8 cellular contexts compared by ENCODE assay signal in the genomic region with DNA sequence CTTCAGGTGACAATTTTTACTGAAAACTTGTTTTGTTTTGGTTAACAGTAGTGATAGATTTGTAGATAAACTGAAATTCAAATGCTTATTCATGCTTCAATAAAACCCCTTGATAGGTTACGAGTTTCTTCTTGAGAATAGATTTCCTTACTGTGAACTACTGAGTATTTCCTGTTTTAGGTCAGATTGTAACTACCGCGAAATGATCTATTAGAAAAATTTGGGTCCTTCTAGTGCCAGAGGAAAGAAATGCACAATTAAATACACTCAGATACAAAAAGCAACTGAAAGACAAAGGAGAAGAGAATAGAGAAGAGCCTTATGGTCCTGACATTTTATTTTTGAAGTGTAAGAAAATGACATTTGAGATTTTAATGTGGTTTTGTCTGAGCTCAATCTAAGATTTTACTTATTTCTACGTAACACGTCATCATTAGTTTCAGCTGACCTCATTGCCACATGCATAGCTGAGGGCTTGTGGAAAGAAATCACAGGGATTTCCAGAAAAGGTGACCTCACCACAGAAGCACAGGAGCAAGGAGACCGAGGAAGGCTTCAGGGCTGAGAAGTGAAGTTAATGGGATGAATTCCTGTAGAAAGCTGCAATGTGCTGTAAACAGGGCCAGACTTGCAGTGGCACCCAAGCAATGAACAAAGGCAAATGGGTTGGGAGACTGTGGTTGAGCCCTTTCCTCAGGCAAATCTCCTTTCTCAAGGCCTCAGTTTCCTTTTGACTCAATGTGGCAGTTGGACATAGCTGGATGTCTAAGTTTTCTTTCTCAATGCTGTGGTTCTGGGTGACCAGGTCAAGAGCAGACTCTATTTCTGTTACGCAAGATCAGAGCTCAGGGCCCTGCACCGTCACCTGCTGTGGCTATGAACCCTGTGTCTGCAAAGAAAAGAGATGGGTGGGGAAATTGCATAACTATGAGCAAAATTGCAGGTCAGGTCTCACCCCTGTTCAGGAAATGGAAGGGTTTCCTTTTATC.
A peak's percentile ranks its signal among the peaks of the same experiment; 100 is the strongest.
DNase-seq lines count a peak whose midpoint lies in the region; ATAC-seq and TF ChIP-seq lines count a peak whose summit lies in the region.

No MANE protein-coding gene starts in this region.

- 34% methylated on average over 8 of the region's 8 CpGs for WGBS in right lobe of liver (ENCODE audit: insufficient coverage, low coverage, low lambda C conversion rate, missing lambda C conversion rate)
- WGBS in H9 (ENCODE audit: extremely low coverage, insufficient read length, low lambda C conversion rate): no CpG with 5 or more reads among the region's 8 CpGs

- CTCF ChIA-PET in CD4-positive, alpha-beta memory T cell (lab: Charles Lee; ENCODE audit: partially characterized antibody): interaction anchor here (0.9 to 2.3 kb wide), 4 partner anchors 10 to 251 kb away, joined by 3 to 9 read pairs (median 4); partner anchors contain the start of gene TBL1XR1
- CTCF ChIA-PET in activated CD8-positive, alpha-beta T cell treated with anti-CD3 and anti-CD28 coated beads for 36 hours (lab: Charles Lee): interaction anchor here (0.8 to 1.4 kb wide), 4 partner anchors 19 to 89 kb away, joined by 3 to 4 read pairs (median 3); no protein-coding TSS in a partner anchor

- no peaks in the 10 kb centered on the region for H3K23me2 ChIP-seq in H9 (ENCODE audit: insufficient read length, low read depth, low read length, poor library complexity, severe bottlenecking)

- no peak overlapping the region for H3K56ac ChIP-seq in H9 (ENCODE audit: insufficient read length, low read depth, low read length)

- no peak overlapping the region for H2BK5ac ChIP-seq in H9 (ENCODE audit: insufficient read length, low read length)

- H2BK15ac ChIP-seq in H9 (ENCODE audit: low read depth, low read length): no peak overlapping the region

- no peak overlapping the region for H3K4me2 ChIP-seq in H9 (ENCODE audit: insufficient read depth, insufficient read length, low read length)

- DNase-seq in CD4-positive, alpha-beta memory T cell: peak; percentile 19 to 49 (median 23)
- peak; percentile 21 for DNase-seq in activated CD8-positive, alpha-beta T cell treated with anti-CD3 and anti-CD28 coated beads for 36 hours
- DNase-seq in right lobe of liver (peak; percentile 59 to 83 (median 80)), NCI-H524 (lab: John Stamatoyannopoulos, UW) (no peak), NCI-H2029 (lab: John Stamatoyannopoulos, UW) (no peak), H9 (no peak)

- no peaks in the 10 kb centered on the region for H3K9me3 ChIP-seq in CD4-positive, alpha-beta memory T cell (ENCODE audit: control insufficient read depth in 1 of 2, low read length in 2 of 2)
- no peaks in the 10 kb centered on the region for H3K9me3 ChIP-seq in right lobe of liver
- no peaks in the 10 kb centered on the region for H3K9me3 ChIP-seq in H9 (ENCODE audit: control insufficient read depth, low read depth, low read length)

- H4K8ac ChIP-seq in H9 (replicated peaks; ENCODE audit: insufficient read length, low read depth, low read length): no peak overlapping the region

- POLR2A ChIA-PET in CD4-positive, alpha-beta memory T cell (lab: Charles Lee; ENCODE audit: partially characterized antibody): interaction anchor here (0.6 to 3.6 kb wide), 13 partner anchors 15 to 397 kb away, joined by 3 to 19 read pairs (median 4); partner anchors contain the start of gene TBL1XR1
- POLR2A ChIA-PET in activated CD8-positive, alpha-beta T cell treated with anti-CD3 and anti-CD28 coated beads for 36 hours (lab: Charles Lee): interaction anchor here (0.8 kb wide), 1 partner anchor 41 kb away, joined by 3 read pairs; no protein-coding TSS in a partner anchor

- no peak overlapping the region for H3T11ph ChIP-seq in H9 (ENCODE audit: low read length)

- no peak overlapping the region for H4K5ac ChIP-seq in H9 (ENCODE audit: insufficient read length, low read depth, low read length)

- H3K4me1 Mint-ChIP-seq in CD4-positive, alpha-beta memory T cell: peaks cover 13 to 26% (median 19%) of the 10 kb centered on the region in 4 donors
- peaks cover 18% of the 10 kb centered on the region for H3K4me1 Mint-ChIP-seq in activated CD8-positive, alpha-beta T cell treated with anti-CD3 and anti-CD28 coated beads for 36 hours (ENCODE audit: low read depth)
- H3K4me1 Mint-ChIP-seq in H9: no peaks in the 10 kb centered on the region

- TF ChIP-seq CTCF in activated CD8-positive, alpha-beta T cell treated with anti-CD3 and anti-CD28 coated beads for 36 hours (IDR thresholded peaks at IDR 0.05): no peak
- TF ChIP-seq CTCF in right lobe of liver (IDR thresholded peaks at IDR 0.05) (no peak), H9 (conservative IDR thresholded peaks at IDR 0.05) (no peak)

- H3K4me3 Mint-ChIP-seq in CD4-positive, alpha-beta memory T cell: peak overlapping the region; percentile 26 to 84 (median 70)
- H3K4me3 Mint-ChIP-seq in activated CD8-positive, alpha-beta T cell treated with anti-CD3 and anti-CD28 coated beads for 36 hours: peak overlapping the region; percentile 32
- no peak overlapping the region for H3K4me3 Mint-ChIP-seq in H9

- H3K9me3 Mint-ChIP-seq in CD4-positive, alpha-beta memory T cell: no peaks in the 10 kb centered on the region
- no peaks in the 10 kb centered on the region for H3K9me3 Mint-ChIP-seq in activated CD8-positive, alpha-beta T cell treated with anti-CD3 and anti-CD28 coated beads for 36 hours
- H3K9me3 Mint-ChIP-seq in H9: no peaks in the 10 kb centered on the region

- H2AFZ ChIP-seq in H9 (ENCODE audit: low read length): no peak overlapping the region

- H2AK5ac ChIP-seq in H9 (ENCODE audit: insufficient read length, low read length): no peak overlapping the region

- H3K79me1 ChIP-seq in H9 (ENCODE audit: insufficient read depth, low read depth, low read length, poor library complexity, severe bottlenecking): no peaks in the 10 kb centered on the region

- H2BK20ac ChIP-seq in H9 (ENCODE audit: low read depth, low read length, poor library complexity, severe bottlenecking): no peak overlapping the region

- H3K36me3 Mint-ChIP-seq in CD4-positive, alpha-beta memory T cell: no peaks in the 10 kb centered on the region
- H3K36me3 Mint-ChIP-seq in activated CD8-positive, alpha-beta T cell treated with anti-CD3 and anti-CD28 coated beads for 36 hours (ENCODE audit: low read depth): no peaks in the 10 kb centered on the region
- no peaks in the 10 kb centered on the region for H3K36me3 Mint-ChIP-seq in H9 (ENCODE audit: insufficient read depth in 1 of 3, low read depth in 3 of 3)

- no peak overlapping the region for H4K91ac ChIP-seq in H9 (ENCODE audit: insufficient read length, low read depth, low read length)

- no peak overlapping the region for H3K23ac ChIP-seq in H9 (ENCODE audit: insufficient read length, low read depth, low read length)

- H3K27ac Mint-ChIP-seq in CD4-positive, alpha-beta memory T cell: peak overlapping the region; percentile 67 to 93 (median 84)
- peak overlapping the region; percentile 90 for H3K27ac Mint-ChIP-seq in activated CD8-positive, alpha-beta T cell treated with anti-CD3 and anti-CD28 coated beads for 36 hours
- no peak overlapping the region; a peak in 1 of 7 replicates for H3K27ac Mint-ChIP-seq in H9

- H4K20me1 ChIP-seq in H9 (ENCODE audit: control insufficient read depth, insufficient read depth, insufficient read length): no peaks in the 10 kb centered on the region

- H3K27me3 ChIP-seq in CD4-positive, alpha-beta memory T cell (ENCODE audit: insufficient read depth, low read length): no peaks in the 10 kb centered on the region
- H3K27me3 ChIP-seq in right lobe of liver: no peaks in the 10 kb centered on the region
- H3K27me3 ChIP-seq in H9 (ENCODE audit: insufficient read depth, low read length): no peaks in the 10 kb centered on the region

- no peak overlapping the region for H2BK12ac ChIP-seq in H9 (ENCODE audit: insufficient read length, low read depth, low read length)

- H3K4ac ChIP-seq in H9 (ENCODE audit: low read depth, low read length): no peak overlapping the region

- H2BK120ac ChIP-seq in H9 (ENCODE audit: low read depth, low read length, poor library complexity, severe bottlenecking): no peak overlapping the region

- no peaks in the 10 kb centered on the region for H3K36me3 ChIP-seq in CD4-positive, alpha-beta memory T cell (ENCODE audit: insufficient read depth, low read length)
- no peaks in the 10 kb centered on the region for H3K36me3 ChIP-seq in right lobe of liver

- H3K18ac ChIP-seq in H9 (ENCODE audit: insufficient read length, low read depth, low read length): no peak overlapping the region

- H3K14ac ChIP-seq in H9 (ENCODE audit: insufficient read depth, low read length): no peak overlapping the region

- intact Hi-C loops in CD4-positive, alpha-beta memory T cell (cut with micrococcal nuclease): loop anchor here (1.0 to 2.0 kb wide), 2 partner anchors 20 to 89 kb away; no protein-coding TSS in a partner anchor
- intact Hi-C loops in activated CD8-positive, alpha-beta T cell treated with anti-CD3 and anti-CD28 coated beads for 36 hours (cut with micrococcal nuclease): no loop called here
- intact Hi-C loops in right lobe of liver (cut with DNase I): no loop called here

- peaks cover 23% of the 10 kb centered on the region for H3K4me1 ChIP-seq in CD4-positive, alpha-beta memory T cell (ENCODE audit: insufficient read depth, low read length)
- H3K4me1 ChIP-seq in right lobe of liver (peaks cover 0 to 13% (median 1%) of the 10 kb centered on the region in 4 donors), H9 (ENCODE audit: insufficient read depth, low read length) (no peaks in the 10 kb centered on the region)

- no peak overlapping the region for H3K27ac ChIP-seq in CD4-positive, alpha-beta memory T cell (ENCODE audit: low read depth, low read length)
- H3K27ac ChIP-seq in right lobe of liver (peak overlapping the region in 2 of 3 donors; percentile 11 to 45), H9 (ENCODE audit: insufficient read length, low read depth, low read length) (no peak overlapping the region)

- no peaks in the 10 kb centered on the region for H3K27me3 Mint-ChIP-seq in CD4-positive, alpha-beta memory T cell
- H3K27me3 Mint-ChIP-seq in activated CD8-positive, alpha-beta T cell treated with anti-CD3 and anti-CD28 coated beads for 36 hours: no peaks in the 10 kb centered on the region
- no peaks in the 10 kb centered on the region for H3K27me3 Mint-ChIP-seq in H9 (ENCODE audit: low read depth)

- no peaks in the 10 kb centered on the region for H3K79me2 ChIP-seq in H9 (ENCODE audit: insufficient read depth, low read length)

- ATAC-seq in GM19463 (IDR thresholded peaks at IDR 0.05; ENCODE audit: unreplicated experiment): peak; percentile 97
- ATAC-seq in HG03460 (IDR thresholded peaks at IDR 0.05; ENCODE audit: unreplicated experiment): peak; percentile 97
- ATAC-seq in activated CD8-positive, alpha-beta T cell treated with anti-CD3 and anti-CD28 coated beads for 36 hours: peak; percentile 58
- ATAC-seq in right lobe of liver: peak; percentile 92 to 99 (median 94)

- peak overlapping the region in 1 of 2 donors; percentile 6 for H3K4me3 ChIP-seq in CD4-positive, alpha-beta memory T cell (ENCODE audit: low read length in 2 of 2)
- H3K4me3 ChIP-seq in right lobe of liver: no peak overlapping the region

- H3K9ac ChIP-seq in H9 (ENCODE audit: extremely low read depth, insufficient read length, low read length): no peak overlapping the region

- no peak for TF ChIP-seq POLR2A in right lobe of liver (IDR thresholded peaks at IDR 0.05)

Comparison
In these comparisons a context has a peak if more than half of its experiments do, and no peak if none do; other contexts are left out.
1. DNase-seq: peak in CD4-positive, alpha-beta memory T cell (5 of 5), activated CD8-positive, alpha-beta T cell treated with anti-CD3 and anti-CD28 coated beads for 36 hours (single experiment) and right lobe of liver (3 of 3); none in NCI-H524 (0 of 2), NCI-H2029 (single experiment) and H9 (single experiment).
2. H3K27ac ChIP-seq: peak in right lobe of liver (2 of 3); none in CD4-positive, alpha-beta memory T cell (single experiment) and H9 (single experiment).
3. H3K27ac Mint-ChIP-seq: peak in CD4-positive, alpha-beta memory T cell (7 of 7) and activated CD8-positive, alpha-beta T cell treated with anti-CD3 and anti-CD28 coated beads for 36 hours (single experiment); none in H9 (0 of 3).
4. H3K4me3 Mint-ChIP-seq: peak in CD4-positive, alpha-beta memory T cell (8 of 8) and activated CD8-positive, alpha-beta T cell treated with anti-CD3 and anti-CD28 coated beads for 36 hours (single experiment); none in H9 (0 of 2).
5. Peak in every context shown above with its lines, with median percentiles within 50 percentile points of each other: ATAC-seq.